In the genomic region with DNA sequence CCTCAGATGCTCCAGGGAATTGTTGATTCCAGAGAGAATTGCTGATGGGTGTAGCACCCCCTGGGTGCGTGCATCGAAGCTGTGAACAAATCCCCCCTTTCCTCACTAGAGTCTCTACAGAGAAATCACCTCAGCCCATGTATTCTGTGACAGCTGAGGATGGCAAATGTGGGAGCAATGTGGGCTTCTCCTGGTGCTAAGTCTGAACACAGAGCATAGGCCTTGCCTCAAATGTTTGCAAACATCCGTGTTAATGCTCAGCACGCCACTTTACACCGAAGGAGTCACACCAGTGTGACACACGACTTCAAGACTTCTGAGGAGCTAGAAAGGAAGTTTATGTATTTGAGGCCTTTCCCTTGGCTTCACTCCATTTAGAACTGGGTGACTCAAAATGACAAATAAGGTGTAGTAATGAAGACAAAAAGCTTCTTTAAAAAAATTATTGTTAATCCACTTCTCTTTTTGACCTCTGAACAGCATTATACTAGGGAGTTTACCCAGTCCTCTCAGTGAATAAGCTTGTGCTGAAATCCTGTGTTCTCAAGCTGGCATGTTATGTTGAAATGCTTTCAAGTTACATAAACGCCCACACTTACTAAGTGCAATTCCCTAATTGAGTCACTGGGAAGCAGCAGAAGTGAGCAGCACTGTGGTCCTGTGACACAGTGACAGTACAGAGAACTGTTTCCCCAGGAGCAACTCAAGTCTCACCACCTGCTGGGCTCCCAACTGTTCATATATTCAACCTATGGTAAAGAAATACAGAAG, we compare ENCODE assay signal across 8 cellular contexts.
A peak's percentile ranks its signal among the peaks of the same experiment; 100 is the strongest.
DNase-seq lines count a peak whose midpoint lies in the region; ATAC-seq, FAIRE-seq and TF ChIP-seq lines count a peak whose summit lies in the region.

No MANE protein-coding gene starts in this region.

- H3K27me3 Mint-ChIP-seq in Calu3 (ENCODE audit: unreplicated experiment) = no peaks in the 10 kb centered on the region

- no peak overlapping the region for H3K4me3 ChIP-seq in kidney (ENCODE audit: low read length in 2 of 2)

- H3K9me3 Mint-ChIP-seq in Calu3 (ENCODE audit: low read depth, unreplicated experiment) = no peaks in the 10 kb centered on the region

- FAIRE-seq in kidney (lab: Jason Lieb, UNC) = no peak

- no peaks in the 10 kb centered on the region for H3K9me3 ChIP-seq in kidney (ENCODE audit: control insufficient read depth in 1 of 2, low read length in 2 of 2)

- H3K27ac Mint-ChIP-seq in Calu3 (ENCODE audit: unreplicated experiment) = peak overlapping the region; percentile 88

- peaks cover 69% of the 10 kb centered on the region for H3K4me1 Mint-ChIP-seq in Calu3 (ENCODE audit: low read depth, unreplicated experiment)

- DNase-seq in Calu3 (peak; percentile 52), fibroblast of peridontal ligament (ENCODE audit: extremely low read depth) (peak; percentile 75), non-pigmented ciliary epithelial cell (ENCODE audit: low read depth) (peak; percentile 70), kidney (no peak)
- DNase-seq in activated naive CD4-positive, alpha-beta T cell (lab: John Stamatoyannopoulos, UW) = no peak

- H3K27ac ChIP-seq in kidney (ENCODE audit: low read depth in 2 of 2, low read length in 2 of 2) = no peak overlapping the region

- no peak overlapping the region for H3K9ac ChIP-seq in kidney (ENCODE audit: low read length in 2 of 2)

- H3K36me3 Mint-ChIP-seq in Calu3 (ENCODE audit: insufficient read depth, unreplicated experiment) = peaks cover 5% of the 10 kb centered on the region

- CTCF ChIA-PET in Calu3 (lab: Charles Lee) = interaction anchor here (0.5 to 1.4 kb wide), 4 partner anchors 11 to 275 kb away, joined by 3 to 9 read pairs (median 6); no protein-coding TSS in a partner anchor

- H3K4me3 Mint-ChIP-seq in Calu3 (ENCODE audit: low read depth, unreplicated experiment) = peak overlapping the region; percentile 36

- H3K4me1 ChIP-seq in kidney (ENCODE audit: control insufficient read depth in 1 of 2, insufficient read depth in 1 of 2, low read depth in 1 of 2, low read length in 2 of 2) = no peaks in the 10 kb centered on the region

- H3K36me3 ChIP-seq in kidney (ENCODE audit: control insufficient read depth in 1 of 2, insufficient read depth in 2 of 2, low read length in 2 of 2) = no peaks in the 10 kb centered on the region

- intact Hi-C loops in Calu3 (cut with micrococcal nuclease; ENCODE audit: unreplicated experiment) (loop anchor here (1.0 to 5.0 kb wide), 4 partner anchors 21 to 95 kb away; a partner anchor contains a TSS), kidney (cut with DNase I) (no loop called here)

- peak; percentile 90 for ATAC-seq in GM19395 (IDR thresholded peaks at IDR 0.05; ENCODE audit: unreplicated experiment)
- ATAC-seq in HG03342 (IDR thresholded peaks at IDR 0.05; ENCODE audit: unreplicated experiment) = peak; percentile 71
- peak; percentile 79 for ATAC-seq in SK-N-SH treated with all-trans-retinoic acid at 6 μM for 48 hours

- TF ChIP-seq CTCF in Calu3 (IDR thresholded peaks at IDR 0.05; ENCODE audit: unreplicated experiment) (no peak), kidney (IDR thresholded peaks at IDR 0.05; ENCODE audit: borderline replicate concordance, extremely low read depth, insufficient read depth) (no peak)

- BruUV-seq in Calu3 (replicated peaks; lab: Mats Ljungman, UMichigan) = no TSS peak

TF ChIP-seq in SK-N-SH treated with all-trans-retinoic acid at 6 μM for 48 hours, 23 proteins besides CTCF, POLR2A, EP300 and RAD21:
- TF ChIP-seq SNAI2 (CRISPR knock-in tag; IDR thresholded peaks at IDR 0.05) = no peak
- no peak for TF ChIP-seq BACH2 (CRISPR knock-in tag; IDR thresholded peaks at IDR 0.05; ENCODE audit: borderline replicate concordance)
- TF ChIP-seq ESRRG (CRISPR knock-in tag; IDR thresholded peaks at IDR 0.05) = no peak
- peak; percentile 79 for TF ChIP-seq ISL1 (CRISPR knock-in tag; IDR thresholded peaks at IDR 0.05)
- no peak for TF ChIP-seq PPARA (CRISPR knock-in tag; IDR thresholded peaks at IDR 0.05; ENCODE audit: borderline replicate concordance)

Comparison
In these comparisons a context has a peak if more than half of its experiments do, and no peak if none do; other contexts are left out.
1. DNase-seq: peak in Calu3 (single experiment), fibroblast of peridontal ligament (single experiment) and non-pigmented ciliary epithelial cell (single experiment); none in kidney (single experiment) and activated naive CD4-positive, alpha-beta T cell (0 of 4).
2. Peak in every context shown above with its lines, with median percentiles within 50 percentile points of each other: ATAC-seq.